Comparison of ENCODE assay signal across 1 cellular context in genomic region chrX:50431623-50432022, GRCh38.
TF ChIP-seq lines count a peak whose summit lies in the region.

No MANE protein-coding gene starts in this region.

TF ChIP-seq in HepG2, 621 proteins besides CTCF, POLR2A, EP300 and RAD21 (continued from another document and continues in another):
- TF ChIP-seq TFAP4 (IDR thresholded peaks at IDR 0.05; ENCODE audit: borderline replicate concordance, low read depth): no peak
- peak; percentile 99 for TF ChIP-seq ZMYM3 (CRISPR knock-in tag; IDR thresholded peaks at IDR 0.05)
- TF ChIP-seq ZNF253 (CRISPR knock-in tag; IDR thresholded peaks at IDR 0.05; ENCODE audit: borderline replicate concordance): no peak
- peak; percentile 34; the same call in 1 of the 2 replicates for TF ChIP-seq ZNF3 (CRISPR knock-in tag; IDR thresholded peaks at IDR 0.05)
- TF ChIP-seq NCOA1 (CRISPR knock-in tag; IDR thresholded peaks at IDR 0.05): no peak
- no peak for TF ChIP-seq NFE2L2 (IDR thresholded peaks at IDR 0.05; ENCODE audit: low read length)
- peak; percentile 90 for TF ChIP-seq ZNF432 (CRISPR knock-in tag; IDR thresholded peaks at IDR 0.05; ENCODE audit: borderline replicate concordance)
- TF ChIP-seq ZBTB34 (CRISPR knock-in tag; IDR thresholded peaks at IDR 0.05): no peak
- TF ChIP-seq ZNF318 (CRISPR knock-in tag; IDR thresholded peaks at IDR 0.05): no peak
- no peak for TF ChIP-seq SIN3A (IDR thresholded peaks at IDR 0.05; ENCODE audit: borderline replicate concordance, low read depth, low read length)
- TF ChIP-seq, protein P1, sequence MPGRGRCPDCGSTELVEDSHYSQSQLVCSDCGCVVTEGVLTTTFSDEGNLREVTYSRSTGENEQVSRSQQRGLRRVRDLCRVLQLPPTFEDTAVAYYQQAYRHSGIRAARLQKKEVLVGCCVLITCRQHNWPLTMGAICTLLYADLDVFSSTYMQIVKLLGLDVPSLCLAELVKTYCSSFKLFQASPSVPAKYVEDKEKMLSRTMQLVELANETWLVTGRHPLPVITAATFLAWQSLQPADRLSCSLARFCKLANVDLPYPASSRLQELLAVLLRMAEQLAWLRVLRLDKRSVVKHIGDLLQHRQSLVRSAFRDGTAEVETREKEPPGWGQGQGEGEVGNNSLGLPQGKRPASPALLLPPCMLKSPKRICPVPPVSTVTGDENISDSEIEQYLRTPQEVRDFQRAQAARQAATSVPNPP (CRISPR knock-in tag; IDR thresholded peaks at IDR 0.05): no peak
- no peak for TF ChIP-seq CCAR2 (optimal IDR thresholded peaks at IDR 0.05; ENCODE audit: low read depth, low read length)
- no peak for TF ChIP-seq ZNF34 (CRISPR knock-in tag; IDR thresholded peaks at IDR 0.05; ENCODE audit: borderline replicate concordance)
- no peak for TF ChIP-seq NBN (conservative IDR thresholded peaks at IDR 0.05)
- TF ChIP-seq, protein P2, sequence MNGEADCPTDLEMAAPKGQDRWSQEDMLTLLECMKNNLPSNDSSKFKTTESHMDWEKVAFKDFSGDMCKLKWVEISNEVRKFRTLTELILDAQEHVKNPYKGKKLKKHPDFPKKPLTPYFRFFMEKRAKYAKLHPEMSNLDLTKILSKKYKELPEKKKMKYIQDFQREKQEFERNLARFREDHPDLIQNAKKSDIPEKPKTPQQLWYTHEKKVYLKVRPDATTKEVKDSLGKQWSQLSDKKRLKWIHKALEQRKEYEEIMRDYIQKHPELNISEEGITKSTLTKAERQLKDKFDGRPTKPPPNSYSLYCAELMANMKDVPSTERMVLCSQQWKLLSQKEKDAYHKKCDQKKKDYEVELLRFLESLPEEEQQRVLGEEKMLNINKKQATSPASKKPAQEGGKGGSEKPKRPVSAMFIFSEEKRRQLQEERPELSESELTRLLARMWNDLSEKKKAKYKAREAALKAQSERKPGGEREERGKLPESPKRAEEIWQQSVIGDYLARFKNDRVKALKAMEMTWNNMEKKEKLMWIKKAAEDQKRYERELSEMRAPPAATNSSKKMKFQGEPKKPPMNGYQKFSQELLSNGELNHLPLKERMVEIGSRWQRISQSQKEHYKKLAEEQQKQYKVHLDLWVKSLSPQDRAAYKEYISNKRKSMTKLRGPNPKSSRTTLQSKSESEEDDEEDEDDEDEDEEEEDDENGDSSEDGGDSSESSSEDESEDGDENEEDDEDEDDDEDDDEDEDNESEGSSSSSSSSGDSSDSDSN (CRISPR knock-in tag; IDR thresholded peaks at IDR 0.05): no peak
- no peak for TF ChIP-seq MYNN (CRISPR knock-in tag; IDR thresholded peaks at IDR 0.05; ENCODE audit: low read depth)
- TF ChIP-seq, protein P3, sequence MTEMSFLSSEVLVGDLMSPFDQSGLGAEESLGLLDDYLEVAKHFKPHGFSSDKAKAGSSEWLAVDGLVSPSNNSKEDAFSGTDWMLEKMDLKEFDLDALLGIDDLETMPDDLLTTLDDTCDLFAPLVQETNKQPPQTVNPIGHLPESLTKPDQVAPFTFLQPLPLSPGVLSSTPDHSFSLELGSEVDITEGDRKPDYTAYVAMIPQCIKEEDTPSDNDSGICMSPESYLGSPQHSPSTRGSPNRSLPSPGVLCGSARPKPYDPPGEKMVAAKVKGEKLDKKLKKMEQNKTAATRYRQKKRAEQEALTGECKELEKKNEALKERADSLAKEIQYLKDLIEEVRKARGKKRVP (CRISPR knock-in tag; IDR thresholded peaks at IDR 0.05): no peak
- no peak for TF ChIP-seq HOXA5 (CRISPR knock-in tag; IDR thresholded peaks at IDR 0.05)
- no peak for TF ChIP-seq ZNF224 (CRISPR knock-in tag; IDR thresholded peaks at IDR 0.05)
- no peak for TF ChIP-seq RORA (CRISPR knock-in tag; IDR thresholded peaks at IDR 0.05)
- no peak for TF ChIP-seq SRSF4 (IDR thresholded peaks at IDR 0.05; ENCODE audit: low read depth, low read length, poor library complexity, severe bottlenecking)
- no peak for TF ChIP-seq ZSCAN5A (CRISPR knock-in tag; IDR thresholded peaks at IDR 0.05; ENCODE audit: borderline replicate concordance)
- TF ChIP-seq GFI1 (CRISPR knock-in tag; IDR thresholded peaks at IDR 0.05; ENCODE audit: borderline replicate concordance): 0 out of 2 replicates have a peak, but pooled peaks have one; percentile 43
- TF ChIP-seq ZC3H13 (CRISPR knock-in tag; IDR thresholded peaks at IDR 0.05): no peak
- peak; percentile 33; the same call in 1 of the 2 replicates for TF ChIP-seq RARA (CRISPR knock-in tag; IDR thresholded peaks at IDR 0.05)
- no peak for TF ChIP-seq ZNF335 (CRISPR knock-in tag; IDR thresholded peaks at IDR 0.05)
- TF ChIP-seq ZNF747 (CRISPR knock-in tag; IDR thresholded peaks at IDR 0.05; ENCODE audit: borderline replicate concordance): no peak; the same call in 1 of the 2 replicates
- TF ChIP-seq MTF2 (CRISPR knock-in tag; IDR thresholded peaks at IDR 0.05; ENCODE audit: borderline replicate concordance): no peak
- TF ChIP-seq TBL1XR1 (IDR thresholded peaks at IDR 0.05; ENCODE audit: borderline replicate concordance, low read length, partially characterized antibody): no peak
- no peak for TF ChIP-seq ZNF367 (CRISPR knock-in tag; IDR thresholded peaks at IDR 0.05; ENCODE audit: borderline replicate concordance)
- TF ChIP-seq, protein P4, sequence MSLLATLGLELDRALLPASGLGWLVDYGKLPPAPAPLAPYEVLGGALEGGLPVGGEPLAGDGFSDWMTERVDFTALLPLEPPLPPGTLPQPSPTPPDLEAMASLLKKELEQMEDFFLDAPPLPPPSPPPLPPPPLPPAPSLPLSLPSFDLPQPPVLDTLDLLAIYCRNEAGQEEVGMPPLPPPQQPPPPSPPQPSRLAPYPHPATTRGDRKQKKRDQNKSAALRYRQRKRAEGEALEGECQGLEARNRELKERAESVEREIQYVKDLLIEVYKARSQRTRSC (CRISPR knock-in tag; IDR thresholded peaks at IDR 0.05; ENCODE audit: low read depth): no peak
- no peak for TF ChIP-seq NFAT5 (CRISPR knock-in tag; IDR thresholded peaks at IDR 0.05)
- 0 out of 2 replicates have a peak, but pooled peaks have one; percentile 44 for TF ChIP-seq POLR2G (IDR thresholded peaks at IDR 0.05; ENCODE audit: low read depth, low read length)
